Comparison of ENCODE assay signal across 8 cellular contexts in genomic region chr3:70090322-70090913, GRCh38.
DNase-seq lines count a peak whose midpoint lies in the region; ATAC-seq, FAIRE-seq and TF ChIP-seq lines count a peak whose summit lies in the region.

No MANE protein-coding gene starts in this region.

- CTCF ChIA-PET in HEK293T (lab: Yijun Ruan, JAX): interaction anchor here (0.7 kb wide), 1 partner anchor 18 kb away, joined by 3 read pairs; no protein-coding TSS in a partner anchor

- no peak for ATAC-seq in HG02588 (IDR thresholded peaks at IDR 0.05; ENCODE audit: unreplicated experiment)

- H3K4me3 ChIP-seq in keratinocyte (ENCODE audit: control insufficient read depth in 2 of 3, extremely low read depth in 1 of 3, insufficient read depth in 2 of 3, low read depth in 1 of 3, low read length in 3 of 3) (no peak overlapping the region), SJCRH30 (no peak overlapping the region)

- H3K9me3 ChIP-seq in keratinocyte (ENCODE audit: control insufficient read depth, low read depth, low read length) (no peaks in the 10 kb centered on the region), SJCRH30 (replicated peaks) (no peaks in the 10 kb centered on the region)

- H4K20me1 ChIP-seq in keratinocyte (ENCODE audit: control insufficient read depth, extremely low read depth, insufficient read depth, low read length): no peaks in the 10 kb centered on the region

- H3K4me1 ChIP-seq in keratinocyte (ENCODE audit: control insufficient read depth, extremely low read depth, insufficient read depth, low read length) (no peaks in the 10 kb centered on the region), SJCRH30 (no peaks in the 10 kb centered on the region)

- POLR2A ChIA-PET in HEK293T (lab: Yijun Ruan, JAX): no interaction called here

- dilution Hi-C loops in keratinocyte (cut with MboI; ENCODE audit: extremely low pct_ligation_motif_present, low sequenced_read_pairs): no loop called here

- no peak overlapping the region for H3K9ac ChIP-seq in keratinocyte (ENCODE audit: control insufficient read depth, extremely low read depth, insufficient read depth, low read length)

- H3K36me3 ChIP-seq in keratinocyte (ENCODE audit: control insufficient read depth in 2 of 2, extremely low read depth in 1 of 2, insufficient read depth in 2 of 2, low read length in 2 of 2) (no peaks in the 10 kb centered on the region), SJCRH30 (no peaks in the 10 kb centered on the region)

- DNase-seq in COLO829 (ENCODE audit: low spot score) (peak; percentile 76), HEK293T (ENCODE audit: extremely low spot score) (peak; percentile 35), SW480 (ENCODE audit: low spot score) (peak; percentile 9), keratinocyte (ENCODE audit: low read depth, low spot score) (no peak), NCI-H2107 (lab: John Stamatoyannopoulos, UW) (no peak), amygdala (lab: John Stamatoyannopoulos, UW) (no peak), SJCRH30 (no peak)

- H3K9me1 ChIP-seq in keratinocyte (ENCODE audit: control insufficient read depth, extremely low read depth, insufficient read depth, low read length): no peaks in the 10 kb centered on the region

- H3K27ac ChIP-seq in keratinocyte (ENCODE audit: control insufficient read depth, insufficient read depth, low read length): no peak overlapping the region
- H3K27ac ChIP-seq in SJCRH30: no peak overlapping the region

- H3K4me2 ChIP-seq in keratinocyte (ENCODE audit: control insufficient read depth, extremely low read depth, insufficient read depth, low read depth, low read length): no peak overlapping the region

- H2AFZ ChIP-seq in keratinocyte (ENCODE audit: control insufficient read depth, low read length): no peak overlapping the region

- peak in 2 of 3 experiments; percentile 57 to 59 for TF ChIP-seq CTCF in keratinocyte (optimal IDR thresholded peaks at IDR 0.05 in 1 of 3, IDR thresholded peaks at IDR 0.05 in 1 of 3, conservative IDR thresholded peaks at IDR 0.05 in 1 of 3; ENCODE audit: extremely low read depth in 1 of 3, insufficient read depth in 2 of 3, low read length in 3 of 3)

- no peak for FAIRE-seq in keratinocyte (lab: Jason Lieb, UNC)

- no peaks in the 10 kb centered on the region for H3K79me2 ChIP-seq in keratinocyte (ENCODE audit: control insufficient read depth, insufficient read depth, low read length)

- H3K27me3 ChIP-seq in keratinocyte (ENCODE audit: control insufficient read depth, extremely low read depth, insufficient read depth, low read length) (no peaks in the 10 kb centered on the region), SJCRH30 (no peaks in the 10 kb centered on the region)

TF ChIP-seq in HEK293T, 16 proteins besides CTCF, POLR2A, EP300 and RAD21:
- TF ChIP-seq FOXM1 (IDR thresholded peaks at IDR 0.05; ENCODE audit: borderline replicate concordance) (no peak), ZNF384 (IDR thresholded peaks at IDR 0.05) (peak; percentile 22; the same call in 1 of the 2 replicates), TARDBP (IDR thresholded peaks at IDR 0.05) (no peak), LEF1 (IDR thresholded peaks at IDR 0.05; ENCODE audit: borderline replicate concordance) (no peak)

Comparison
In these comparisons a context has a peak if more than half of its experiments do, and no peak if none do; other contexts are left out.
1. DNase-seq: peak in COLO829 (single experiment), HEK293T (single experiment) and SW480 (single experiment); none in keratinocyte (single experiment), NCI-H2107 (single experiment), amygdala (0 of 56) and SJCRH30 (0 of 2).